In the genomic region with DNA sequence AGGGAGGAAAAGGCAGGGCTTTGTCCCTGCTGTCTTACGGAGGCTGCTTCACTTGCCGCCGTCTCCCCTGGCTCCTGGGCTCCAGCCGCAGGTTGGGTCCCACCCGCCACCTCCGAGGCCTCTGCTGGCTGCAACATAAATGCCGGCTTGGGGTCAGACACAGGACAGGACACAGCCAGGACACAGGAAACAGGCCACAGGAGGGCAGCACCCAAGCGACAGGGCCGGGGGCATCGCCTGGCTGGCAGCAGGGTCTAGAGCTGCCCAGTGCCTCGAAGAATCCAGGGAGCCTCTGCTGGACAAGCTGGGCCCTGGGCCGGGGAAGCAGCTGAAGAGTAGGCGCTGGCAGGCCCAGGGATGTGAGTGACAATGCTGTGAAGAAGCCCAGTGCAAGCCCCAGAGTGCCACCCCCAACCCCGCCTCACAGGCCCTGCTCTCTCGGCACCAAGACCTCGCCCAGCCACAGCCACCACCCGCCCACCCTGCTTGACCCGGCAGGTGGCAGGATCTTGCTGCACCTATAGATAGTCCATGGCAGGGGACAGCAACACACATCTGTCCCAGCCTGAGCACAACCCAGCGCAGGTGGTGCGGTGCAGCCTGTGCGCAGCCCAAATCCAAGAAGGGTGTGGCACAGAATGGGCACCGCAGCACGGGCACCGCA, we compare ENCODE assay signal across 16 cellular contexts. TPM values are rescaled to one million over a fixed set of nuclear protein-coding genes. Genes with fewer than 3 reads are reported as not detected.
DNase-seq lines count a peak whose midpoint lies in the region; ATAC-seq, FAIRE-seq and TF ChIP-seq lines count a peak whose summit lies in the region.
"Had no signal": no experiment of that assay in that cellular context is flagged by ENCODE, and none has a peak within 500 bp of the region (broad histone marks: within the 10 kb centered on the region; RNA-seq: fewer than 3 reads in every experiment).

No MANE protein-coding gene starts in this region.

- H2BK5ac ChIP-seq in trophoblast cell (ENCODE audit: low read depth, low read length, poor library complexity), result no peak overlapping the region

- TF ChIP-seq RAD21 in A549 (conservative IDR thresholded peaks at IDR 0.05 in 1 of 2, IDR thresholded peaks at IDR 0.05 in 1 of 2), result peak in 1 of 2 experiments; percentile 34; a peak in 1 of 5 replicates

- no peak overlapping the region for H4K91ac ChIP-seq in trophoblast cell (ENCODE audit: low read depth, low read length)

- H2BK120ac ChIP-seq in trophoblast cell (ENCODE audit: insufficient read depth, low read length, poor library complexity), result no peak overlapping the region

- TF ChIP-seq CTCF in A549 (IDR thresholded peaks at IDR 0.05) (peak; percentile 15; the same call in 2 of the 3 replicates), HFFc6 (IDR thresholded peaks at IDR 0.05) (peak; percentile 5; the same call in 1 of the 2 replicates), glutamatergic neuron (IDR thresholded peaks at IDR 0.05; ENCODE audit: partially characterized antibody, unreplicated experiment) (no peak)

- H3K4me3 Mint-ChIP-seq in HFFc6, result no peak overlapping the region
- H3K4me3 Mint-ChIP-seq in glutamatergic neuron (ENCODE audit: unreplicated experiment), result no peak overlapping the region
- H3K4me3 Mint-ChIP-seq: nephron progenitor cell had no signal

- no peak for TF ChIP-seq EP300 in A549 (IDR thresholded peaks at IDR 0.05)

- peak; percentile 37 to 64; a peak in 4 of 6 replicates for ATAC-seq in A549
- no peak for ATAC-seq in GM21825 (IDR thresholded peaks at IDR 0.05; ENCODE audit: unreplicated experiment)
- ATAC-seq in GM18870 (IDR thresholded peaks at IDR 0.05; ENCODE audit: unreplicated experiment), result no peak
- no peak for ATAC-seq in HG02884 (IDR thresholded peaks at IDR 0.05; ENCODE audit: unreplicated experiment)
- ATAC-seq: gastroesophageal sphincter had no signal

- TF ChIP-seq POLR2A in A549 (IDR thresholded peaks at IDR 0.05; ENCODE audit: low read length), result no peak

- H3K4me3 ChIP-seq in A549 (no peak overlapping the region), trophoblast cell (ENCODE audit: low read depth, low read length) (no peak overlapping the region)
- H3K4me3 ChIP-seq: ascending aorta, gastroesophageal sphincter, SJCRH30 had no signal

- H3K14ac ChIP-seq in trophoblast cell (ENCODE audit: low read length), result no peak overlapping the region

- no peak overlapping the region for H3K23ac ChIP-seq in trophoblast cell (ENCODE audit: low read length)

- H3K36me3 ChIP-seq in trophoblast cell (ENCODE audit: control insufficient read depth in 1 of 2, insufficient read depth in 2 of 2, low read length in 2 of 2), result no peaks in the 10 kb centered on the region
- H3K36me3 ChIP-seq: ascending aorta, SJCRH30 had no signal

- H2AFZ ChIP-seq in trophoblast cell (ENCODE audit: insufficient read depth, low read length, poor library complexity), result no peak overlapping the region

- no peak for DNase-seq in A549 (ENCODE audit: low read depth in 1 of 2, low spot score in 1 of 2)
- no peak for DNase-seq in HFFc6
- peak; percentile 22 for DNase-seq in glutamatergic neuron
- peak; percentile 39 for DNase-seq in pons (ENCODE audit: low spot score)
- no peak for DNase-seq in trophoblast cell
- DNase-seq: DMS79 treated with DMSO at 0.1 percent for 48 hours; effector CD4-positive, alpha-beta T cell; NCI-H1694; nephron progenitor cell; SJCRH30 had no signal

- FAIRE-seq in A549 (lab: Jason Lieb, UNC), result no peak

- no peak overlapping the region for H4K8ac ChIP-seq in trophoblast cell (ENCODE audit: low read depth, low read length)

- H3K79me1 ChIP-seq in trophoblast cell (ENCODE audit: low read length), result no peaks in the 10 kb centered on the region

- CTCF ChIA-PET in A549 (lab: Yijun Ruan, JAX), result interaction anchor here (0.8 to 3.4 kb wide), 18 partner anchors 12 to 806 kb away, joined by 3 to 47 read pairs (median 4); a partner anchor contains a TSS

- H3K27ac ChIP-seq in A549, result peak overlapping the region in 1 of 2 experiments; percentile 32; a peak in 1 of 6 replicates
- H3K27ac ChIP-seq in trophoblast cell (ENCODE audit: low read depth, low read length), result no peak overlapping the region
- H3K27ac ChIP-seq: ascending aorta, gastroesophageal sphincter, SJCRH30, VCaP had no signal

- H3K4ac ChIP-seq in trophoblast cell (ENCODE audit: low read depth, low read length), result no peak overlapping the region

- no peaks in the 10 kb centered on the region for H3K4me1 Mint-ChIP-seq in HFFc6 (ENCODE audit: low read depth)
- H3K4me1 Mint-ChIP-seq in glutamatergic neuron (ENCODE audit: low read depth, unreplicated experiment), result peaks cover 11% of the 10 kb centered on the region

- no peak overlapping the region for H3K18ac ChIP-seq in trophoblast cell (ENCODE audit: low read length)

- H3K27me3 ChIP-seq in trophoblast cell (ENCODE audit: insufficient read depth, low read length), result no peaks in the 10 kb centered on the region
- H3K27me3 ChIP-seq: ascending aorta, gastroesophageal sphincter, SJCRH30 had no signal

- H2AK5ac ChIP-seq in trophoblast cell (ENCODE audit: low read length), result no peak overlapping the region

- 75% methylated on average over 12 of the region's 24 CpGs for WGBS in A549 (ENCODE audit: missing lambda C conversion rate)
- no CpG with 5 or more reads among the region's 24 CpGs for WGBS in trophoblast cell (ENCODE audit: extremely low coverage, insufficient coverage, insufficient read length)

- POLR2A ChIA-PET in A549 (lab: Yijun Ruan, JAX), result no interaction called here

- H3K4me1 ChIP-seq in A549 (peaks cover 21% of the 10 kb centered on the region), trophoblast cell (ENCODE audit: control insufficient read depth in 1 of 2, insufficient read depth in 2 of 2, low read length in 2 of 2) (no peaks in the 10 kb centered on the region)
- H3K4me1 ChIP-seq: ascending aorta, SJCRH30 had no signal

- H3K9me3 ChIP-seq in A549 (no peaks in the 10 kb centered on the region), trophoblast cell (ENCODE audit: insufficient read depth, low read depth, low read length) (peaks cover 3% of the 10 kb centered on the region)
- H3K9me3 ChIP-seq: ascending aorta, gastroesophageal sphincter, SJCRH30 had no signal

- H3K79me2 ChIP-seq in trophoblast cell (ENCODE audit: control insufficient read depth, insufficient read depth, low read length, poor library complexity), result no peaks in the 10 kb centered on the region

- H3K36me3 Mint-ChIP-seq in HFFc6 (ENCODE audit: low read depth) (no peaks in the 10 kb centered on the region), glutamatergic neuron (ENCODE audit: unreplicated experiment) (peaks cover 3% of the 10 kb centered on the region)

- H3K27ac Mint-ChIP-seq in HFFc6 (no peak overlapping the region), glutamatergic neuron (ENCODE audit: unreplicated experiment) (no peak overlapping the region)
- H3K27ac Mint-ChIP-seq: nephron progenitor cell had no signal

- H3K4me2 ChIP-seq in A549, result no peak overlapping the region
- no peak overlapping the region for H3K4me2 ChIP-seq in trophoblast cell (ENCODE audit: low read length)

- no peak overlapping the region for H3K9ac ChIP-seq in trophoblast cell (ENCODE audit: low read length)

- H4K12ac ChIP-seq in trophoblast cell (ENCODE audit: low read depth, low read length), result no peak overlapping the region

- H3K27me3 Mint-ChIP-seq in HFFc6 (ENCODE audit: insufficient read depth), result peaks cover 4% of the 10 kb centered on the region; the same call in 1 of the 2 replicates
- H3K27me3 Mint-ChIP-seq in glutamatergic neuron (ENCODE audit: unreplicated experiment), result peaks cover 9% of the 10 kb centered on the region

- no peak overlapping the region for H2BK12ac ChIP-seq in trophoblast cell (ENCODE audit: low read length)

- H3K9me3 Mint-ChIP-seq in HFFc6, result no peaks in the 10 kb centered on the region
- H3K9me3 Mint-ChIP-seq in glutamatergic neuron (ENCODE audit: unreplicated experiment), result peaks cover 3% of the 10 kb centered on the region
- H3K9me3 Mint-ChIP-seq: nephron progenitor cell had no signal

TF ChIP-seq in A549, 52 proteins besides CTCF, POLR2A, EP300 and RAD21:
- TF ChIP-seq SMC3 (IDR thresholded peaks at IDR 0.05), result 0 out of 3 replicates have a peak, but pooled peaks have one; percentile 6
- no peak for TF ChIP-seq BHLHE40 (IDR thresholded peaks at IDR 0.05; ENCODE audit: low read depth, low read length)
TF ChIP-seq in A549: peak in this region for 1.

RNA-seq across cellular contexts. Expression of a gene that starts 55.7 kb away (rescaled TPM):
- 12.4 and 15.5 TPM in 2 replicates for polyA plus RNA-seq in A549 (2011; rRNA removed)
- 38.5 and 38.9 TPM in 2 replicates for polyA plus RNA-seq in A549 (2012; cell fraction: cytosol; rRNA removed)
- 35.0 and 42.2 TPM in 2 replicates for polyA plus RNA-seq in A549 (2012; cell fraction: nucleus; rRNA removed)
- polyA plus RNA-seq in A549 (2017; fragmentation: RNase III; extraction: RNeasy Plus Mini Kit Qiagen cat#74134 plus additional on column Dnase treatment), result 32.3 to 41.5 TPM (median 34.1 TPM) in 3 replicates
- 14.2 and 15.8 TPM in 2 replicates for polyA minus RNA-seq in A549 (2011; rRNA and poly(A)+ RNA removed)
- 10 to 100 TPM; 22.6 to 26.1 (median 23.5) TPM for total RNA-seq in HFFc6 (2021; fragmentation: NEBNext Ultra II Directional; extraction: Animal tissue kit (Norgen Biotek cat#: 25700))
- 176 TPM for total RNA-seq in glutamatergic neuron (ENCODE audit: unreplicated experiment)
- polyA plus RNA-seq in trophoblast cell (2013), result 6.7 and 7.6 TPM in 2 replicates

Comparison
In these comparisons a context has a peak if more than half of its experiments do, and no peak if none do; other contexts are left out.
1. ATAC-seq: peak in A549 (2 of 2); none in GM21825 (single experiment), GM18870 (single experiment) and HG02884 (single experiment).
2. DNase-seq: peak in glutamatergic neuron (single experiment) and pons (single experiment); none in A549 (0 of 2), HFFc6 (single experiment) and trophoblast cell (0 of 2).